8 cellular contexts compared by ENCODE assay signal in genomic region chr9:86944974-86945867, GRCh38. TPM values are rescaled to one million over a fixed set of nuclear protein-coding genes. Genes with fewer than 3 reads are reported as not detected.
DNase-seq lines count a peak whose midpoint lies in the region; ATAC-seq and TF ChIP-seq lines count a peak whose summit lies in the region.

No MANE protein-coding gene starts in this region.

- H3K4me3 Mint-ChIP-seq in activated CD4-positive, alpha-beta memory T cell treated with anti-CD3 and anti-CD28 coated beads, Interleukin-2, amount 10 ng/mL, durations not matched to agents 7 days and 5 days, result peak overlapping the region; percentile 30

- H3K27ac Mint-ChIP-seq in activated CD4-positive, alpha-beta memory T cell treated with anti-CD3 and anti-CD28 coated beads, Interleukin-2, amount 10 ng/mL, durations not matched to agents 7 days and 5 days, result no peak overlapping the region

- intact Hi-C loops in left ventricle myocardium inferior (cut with micrococcal nuclease), result no loop called here

- peaks cover 37% of the 10 kb centered on the region for H3K4me1 ChIP-seq in left ventricle myocardium inferior

- peaks cover 21% of the 10 kb centered on the region for H3K4me1 Mint-ChIP-seq in activated CD4-positive, alpha-beta memory T cell treated with anti-CD3 and anti-CD28 coated beads, Interleukin-2, amount 10 ng/mL, durations not matched to agents 7 days and 5 days

- TF ChIP-seq CTCF in left ventricle myocardium inferior (IDR thresholded peaks at IDR 0.05; ENCODE audit: borderline replicate concordance), result peak; percentile 29

- H3K27ac ChIP-seq in left ventricle myocardium inferior (replicated peaks), result peak overlapping the region; percentile 97

- DNase-seq in EH (ENCODE audit: low read depth) (peak; percentile 50), left ventricle myocardium inferior (no peak), retina (peak; percentile 12), DMS79 (lab: John Stamatoyannopoulos, UW) (no peak), NCI-H1048 (lab: John Stamatoyannopoulos, UW) (no peak)
- DNase-seq in activated CD4-positive, alpha-beta memory T cell treated with anti-CD3 and anti-CD28 coated beads, Interleukin-2, amount 10 ng/mL, durations not matched to agents 7 days and 5 days, result no peak

- H3K4me3 ChIP-seq in left ventricle myocardium inferior, result peak overlapping the region; percentile 91

- CTCF ChIA-PET in activated CD4-positive, alpha-beta memory T cell treated with anti-CD3 and anti-CD28 coated beads, Interleukin-2, amount 10 ng/mL, durations not matched to agents 7 days and 5 days (lab: Charles Lee), result no interaction called here

- H3K9me3 ChIP-seq in left ventricle myocardium inferior (replicated peaks), result no peaks in the 10 kb centered on the region

- H3K9me3 Mint-ChIP-seq in activated CD4-positive, alpha-beta memory T cell treated with anti-CD3 and anti-CD28 coated beads, Interleukin-2, amount 10 ng/mL, durations not matched to agents 7 days and 5 days, result no peaks in the 10 kb centered on the region

- H3K27me3 Mint-ChIP-seq in activated CD4-positive, alpha-beta memory T cell treated with anti-CD3 and anti-CD28 coated beads, Interleukin-2, amount 10 ng/mL, durations not matched to agents 7 days and 5 days, result peaks cover 48% of the 10 kb centered on the region

- peaks cover 17% of the 10 kb centered on the region for H3K27me3 ChIP-seq in left ventricle myocardium inferior (ENCODE audit: low read depth)

- ATAC-seq in GM18511 (IDR thresholded peaks at IDR 0.05; ENCODE audit: unreplicated experiment), result no peak
- ATAC-seq in GM21528 (IDR thresholded peaks at IDR 0.05; ENCODE audit: low FRiP score, unreplicated experiment), result no peak

- POLR2A ChIA-PET in activated CD4-positive, alpha-beta memory T cell treated with anti-CD3 and anti-CD28 coated beads, Interleukin-2, amount 10 ng/mL, durations not matched to agents 7 days and 5 days (lab: Charles Lee), result interaction anchor here (1.0 kb wide), 1 partner anchor 23 kb away, joined by 3 read pairs; no protein-coding TSS in a partner anchor

- no peaks in the 10 kb centered on the region for H3K36me3 Mint-ChIP-seq in activated CD4-positive, alpha-beta memory T cell treated with anti-CD3 and anti-CD28 coated beads, Interleukin-2, amount 10 ng/mL, durations not matched to agents 7 days and 5 days (ENCODE audit: low read depth)

- H3K36me3 ChIP-seq in left ventricle myocardium inferior, result no peaks in the 10 kb centered on the region

RNA-seq across cellular contexts. Expression of gene GAS1, which starts 2.1 kb away (rescaled TPM):
- under 1 TPM; 0.20 to 0.25 TPM for total RNA-seq in activated CD4-positive, alpha-beta memory T cell treated with anti-CD3 and anti-CD28 coated beads, Interleukin-2, amount 10 ng/mL, durations not matched to agents 7 days and 5 days
- 11.0 TPM for total RNA-seq in left ventricle myocardium inferior

Comparison
In these comparisons a context has a peak if more than half of its experiments do, and no peak if none do; other contexts are left out.
1. DNase-seq: peak in EH (single experiment) and retina (single experiment); none in activated CD4-positive, alpha-beta memory T cell treated with anti-CD3 and anti-CD28 coated beads, Interleukin-2, amount 10 ng/mL, durations not matched to agents 7 days and 5 days (single experiment), left ventricle myocardium inferior (single experiment), DMS79 (single experiment) and NCI-H1048 (single experiment).